Comparison of ENCODE assay signal across 8 cellular contexts in the genomic region with DNA sequence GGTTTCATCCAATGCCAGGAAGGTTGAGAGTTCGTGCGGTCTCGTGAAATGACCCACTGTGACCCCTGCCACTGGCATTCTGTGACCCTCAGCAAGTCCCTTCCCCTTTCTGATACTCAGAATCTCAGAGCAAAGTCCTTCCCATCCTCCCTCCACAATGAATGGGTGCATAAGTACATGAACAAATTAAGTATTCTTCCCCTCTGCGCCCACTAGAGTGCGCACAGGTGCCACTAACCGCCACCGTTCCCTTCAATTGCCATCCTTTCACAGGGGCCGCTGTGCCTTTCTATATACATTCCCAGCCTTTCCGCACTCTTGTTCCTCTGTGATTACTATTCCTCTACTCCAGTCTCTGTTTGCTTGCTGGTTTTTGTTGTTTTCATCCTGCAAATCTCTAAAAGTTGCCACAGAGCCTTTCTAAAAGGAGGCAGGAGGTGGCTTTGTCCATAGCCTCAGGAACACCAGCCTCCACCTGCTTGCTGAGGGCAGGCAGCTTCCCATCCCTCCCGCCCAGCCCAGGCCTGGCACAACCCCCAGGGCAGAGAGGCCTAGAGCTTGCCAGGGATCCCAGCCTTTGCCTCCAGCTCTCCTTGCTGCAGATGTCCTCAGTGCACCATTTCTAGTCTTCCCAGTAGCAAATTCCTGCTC. TPM values are rescaled to one million over a fixed set of nuclear protein-coding genes. Genes with fewer than 3 reads are reported as not detected.
DNase-seq lines count a peak whose midpoint lies in the region; ATAC-seq, FAIRE-seq and TF ChIP-seq lines count a peak whose summit lies in the region.

No MANE protein-coding gene starts in this region.

- H3K4me3 ChIP-seq in GM12878 = no peak overlapping the region
- H3K4me3 ChIP-seq in spleen = no peak overlapping the region

- no peak overlapping the region for H3K27ac ChIP-seq in GM12878 (ENCODE audit: control insufficient read depth, insufficient read depth)
- no peak overlapping the region for H3K27ac ChIP-seq in spleen

- no peaks in the 10 kb centered on the region for H3K36me3 ChIP-seq in GM12878 (ENCODE audit: control insufficient read depth in 2 of 2, insufficient read depth in 2 of 2, low read length in 1 of 2)
- H3K36me3 ChIP-seq in spleen = no peaks in the 10 kb centered on the region

- in situ Hi-C loops in GM12878 (cut with MboI) = loop anchor here (5.0 to 10.0 kb wide), 2 partner anchors 127 to 690 kb away; a partner anchor contains a TSS

- SMC1A ChIA-PET in GM12878 (lab: Charles Lee; ENCODE audit: uncharacterized antibody, unreplicated experiment) = interaction anchor here (0.8 to 3.3 kb wide), 6 partner anchors 10 to 241 kb away, joined by 3 to 14 read pairs (median 4); no protein-coding TSS in a partner anchor

- peak; percentile 86 for FAIRE-seq in GM12878 (lab: Jason Lieb, UNC)

- TF ChIP-seq POLR2A in GM12878 (IDR thresholded peaks at IDR 0.05; ENCODE audit: low read depth, low read length) (no peak), spleen (IDR thresholded peaks at IDR 0.05) (no peak)

- TF ChIP-seq EP300 in GM12878 (IDR thresholded peaks at IDR 0.05; ENCODE audit: borderline replicate concordance in 1 of 2, control insufficient read depth in 1 of 2, low read depth in 2 of 2, low read length in 2 of 2) = no peak

- H2AFZ ChIP-seq in GM12878 (ENCODE audit: control insufficient read depth, low read depth, low read length) = peak overlapping the region; percentile 47; the same call in 1 of the 2 replicates

- peaks cover 9% of the 10 kb centered on the region for H3K4me1 ChIP-seq in GM12878 (ENCODE audit: control insufficient read depth, insufficient read depth, low read length)
- H3K4me1 ChIP-seq in spleen = peaks cover 7 to 25% (median 11%) of the 10 kb centered on the region in 6 donors

- intact Hi-C loops in GM12878 (cut with micrococcal nuclease; ENCODE audit: unreplicated experiment) = loop anchor here (1.0 to 2.0 kb wide), 2 partner anchors 20 to 129 kb away; no protein-coding TSS in a partner anchor
- intact Hi-C loops in spleen (cut with DNase I; ENCODE audit: low total_unique reads) = loop anchor here (10.0 kb wide), 1 partner anchor 130 kb away; no protein-coding TSS in a partner anchor

- H3K9me3 ChIP-seq in GM12878 (replicated peaks; ENCODE audit: control insufficient read depth, insufficient read depth, low read length) = no peaks in the 10 kb centered on the region
- no peaks in the 10 kb centered on the region for H3K9me3 ChIP-seq in spleen

- no peaks in the 10 kb centered on the region for H4K20me1 ChIP-seq in GM12878 (ENCODE audit: control insufficient read depth, insufficient read depth)

- CTCF ChIA-PET in GM12878 (lab: Yijun Ruan, JAX) = interaction anchor here (0.6 to 2.1 kb wide), 16 partner anchors 10 to 791 kb away, joined by 3 to 12 read pairs (median 4); no protein-coding TSS in a partner anchor

- peak; percentile 85 to 97 (median 94); a peak in 5 of 6 replicates for TF ChIP-seq CTCF in GM12878 (IDR thresholded peaks at IDR 0.05 in 2 of 3, conservative IDR thresholded peaks at IDR 0.05 in 1 of 3; ENCODE audit: control insufficient read depth in 2 of 3, extremely low read depth in 1 of 3, insufficient read depth in 1 of 3, low read depth in 3 of 3, low read length in 3 of 3)
- peak; percentile 55 to 85 (median 77) for TF ChIP-seq CTCF in spleen (IDR thresholded peaks at IDR 0.05 in 8 of 11, conservative IDR thresholded peaks at IDR 0.05 in 3 of 11)

- no peaks in the 10 kb centered on the region for H3K79me2 ChIP-seq in GM12878 (ENCODE audit: control insufficient read depth, insufficient read depth, low read length)

- RAD21 ChIA-PET in GM12878 (lab: Charles Lee; ENCODE audit: unreplicated experiment) = interaction anchor here (1.0 to 2.5 kb wide), 4 partner anchors 9 to 129 kb away, joined by 3 to 17 read pairs (median 3); no protein-coding TSS in a partner anchor

- H3K9ac ChIP-seq in GM12878 (ENCODE audit: control insufficient read depth, insufficient read depth, low read length) = no peak overlapping the region

- no TSS peak for BruUV-seq in GM12878 (replicated peaks; lab: Mats Ljungman, UMichigan)

- no peak overlapping the region for H3K4me2 ChIP-seq in GM12878 (ENCODE audit: control insufficient read depth, insufficient read depth)

- POLR2A ChIA-PET in GM12878 (lab: Charles Lee) = no interaction called here

- H3K27me3 ChIP-seq in GM12878 (replicated peaks in 1 of 2; ENCODE audit: control insufficient read depth in 2 of 2, insufficient read depth in 2 of 2, low read length in 1 of 2) (no peaks in the 10 kb centered on the region), spleen (replicated peaks in 1 of 7) (no peaks in the 10 kb centered on the region)

- TF ChIP-seq RAD21 in GM12878 (IDR thresholded peaks at IDR 0.05; ENCODE audit: insufficient read depth, low read depth, low read length) = peak; percentile 92

- 17% methylated on average over 10 of the region's 10 CpGs for WGBS in GM12878 (ENCODE audit: insufficient coverage, insufficient replicate concordance, low lambda C conversion rate, missing lambda C conversion rate)
- WGBS in spleen, 5 donors = 11 to 17% (median 12%) methylated on average over 10 of the region's 10 CpGs

- peak; percentile 79 for DNase-seq in AG08396 (ENCODE audit: low spot score)
- peak; percentile 65 to 72 for DNase-seq in NCI-H1930 (lab: John Stamatoyannopoulos, UW)
- peak; percentile 32 for DNase-seq in T1000 (lab: John Stamatoyannopoulos, UW)
- DNase-seq in GM12878 (ENCODE audit: low read depth, low spot score) = no peak
- peak; percentile 67 for DNase-seq in iPS DF 19.7 (ENCODE audit: low read depth, low spot score)
- peak; percentile 85 for DNase-seq in spleen

- ATAC-seq in GM21526 (IDR thresholded peaks at IDR 0.05; ENCODE audit: low FRiP score, unreplicated experiment) = peak; percentile 55
- peak; percentile 93 for ATAC-seq in GM12878
- ATAC-seq in GM21786 (IDR thresholded peaks at IDR 0.05; ENCODE audit: unreplicated experiment) = no peak

TF ChIP-seq in GM12878, 131 proteins besides CTCF, POLR2A, EP300 and RAD21 (continues in another document):
- TF ChIP-seq SP1 (IDR thresholded peaks at IDR 0.05; ENCODE audit: low read depth, low read length) = no peak
- TF ChIP-seq ZNF274 (IDR thresholded peaks at IDR 0.05; ENCODE audit: insufficient read depth, insufficient read length) = no peak

RNA-seq across cellular contexts. Expression of a gene that starts 6.7 kb away (rescaled TPM):
- 58.7 and 64.4 TPM in 2 replicates for total RNA-seq in GM12878 (2013; cell fraction: nucleolus; rRNA removed)
- 73.0 and 90.1 TPM in 2 replicates for total RNA-seq in GM12878 (2014; rRNA removed)
- 30.0 and 36.1 TPM in 2 replicates for total RNA-seq in GM12878 (2014; rRNA removed; fragmentation: Illumina TruSeq; extraction: Trizol)
- 87.6 and 91.5 TPM in 2 replicates for total RNA-seq in GM12878 (2021)
- 19.8 TPM for polyA plus RNA-seq in GM12878 (2011; ENCODE audit: low read depth)
- polyA plus RNA-seq in GM12878 (2011; rRNA removed) = 32.2 and 59.4 TPM in 2 replicates
- polyA plus RNA-seq in GM12878 (2011; cell fraction: cytosol; rRNA removed) = 69.1 and 75.3 TPM in 2 replicates
- polyA plus RNA-seq in GM12878 (2011; cell fraction: nucleus; rRNA removed) = 110 and 152 TPM in 2 replicates
- polyA plus RNA-seq in GM12878 (2012) = 35.8 and 37.7 TPM in 2 replicates
- polyA plus RNA-seq in GM12878 (2014; fragmentation: Illumina TruSeq; extraction: Trizol) = 21.4 and 56.1 TPM in 2 replicates
- 1 to 10 TPM; 2.1 to 5.0 TPM for polyA plus RNA-seq in GM12878 (2014; fragmentation: Nextera tagmentation; extraction: Ambion mirVana)
- polyA plus RNA-seq in GM12878 (2014; rRNA removed) = 54.9 and 66.6 TPM in 2 replicates
- 10 to 100 TPM; 89.1 to 98.6 TPM for polyA plus RNA-seq in GM12878 (2016; fragmentation: Nextera tagmentation; extraction: Ambion mirVana)
- 137 and 178 TPM in 2 replicates for polyA minus RNA-seq in GM12878 (2011; rRNA and poly(A)+ RNA removed)
- polyA minus RNA-seq in GM12878 (2011; cell fraction: cytosol; rRNA and poly(A)+ RNA removed) = 57.7 and 67.1 TPM in 2 replicates
- polyA minus RNA-seq in GM12878 (2011; cell fraction: nucleus; rRNA and poly(A)+ RNA removed) = 47.6 and 76.1 TPM in 2 replicates
- 100 to 1,000 TPM in 6 of 7 donors, 10 to 100 TPM in 1; 92.6 to 150 (median 130) TPM for total RNA-seq in spleen
- 10 to 100 TPM; 43.3 to 69.6 (median 56.0) TPM for polyA plus RNA-seq in spleen

RNA-seq across cellular contexts. Expression of a gene that starts 43.3 kb away (rescaled TPM):
- not detected in 2 replicates for total RNA-seq in GM12878 (2013; cell fraction: nucleolus; rRNA removed)
- total RNA-seq in GM12878 (2014; rRNA removed) (not detected in 2 replicates), GM12878 (2014; rRNA removed; fragmentation: Illumina TruSeq; extraction: Trizol) (not detected in 2 replicates), GM12878 (2021) (not detected in 2 replicates), spleen (1 to 10 TPM in 2 of 7 donors, not detected in 5; 1.1 to 1.4 TPM)
- not detected for polyA plus RNA-seq in GM12878 (2011; ENCODE audit: low read depth)
- polyA plus RNA-seq in GM12878 (2011; rRNA removed) (not detected in 2 replicates), GM12878 (2014; fragmentation: Illumina TruSeq; extraction: Trizol) (not detected in 2 replicates), GM12878 (2014; fragmentation: Nextera tagmentation; extraction: Ambion mirVana) (under 1 TPM in 1 of 2 experiments, not detected in 1; 0.13 TPM), GM12878 (2014; rRNA removed) (not detected in 2 replicates), GM12878 (2016; fragmentation: Nextera tagmentation; extraction: Ambion mirVana) (not detected), spleen (under 1 TPM; 0.03 to 0.11 (median 0.06) TPM)
- polyA plus RNA-seq in GM12878 (2011; cell fraction: cytosol; rRNA removed) = not detected in 2 replicates
- not detected in 2 replicates for polyA plus RNA-seq in GM12878 (2011; cell fraction: nucleus; rRNA removed)
- 0.09 TPM in 1 of 2 replicates, not detected in the other for polyA plus RNA-seq in GM12878 (2012)
- not detected in 2 replicates for polyA minus RNA-seq in GM12878 (2011; rRNA and poly(A)+ RNA removed)
- polyA minus RNA-seq in GM12878 (2011; cell fraction: cytosol; rRNA and poly(A)+ RNA removed) = not detected in 2 replicates
- not detected in 2 replicates for polyA minus RNA-seq in GM12878 (2011; cell fraction: nucleus; rRNA and poly(A)+ RNA removed)
